14 cellular contexts compared by ENCODE assay signal in genomic region chr1:50700226-50701020, GRCh38.
DNase-seq lines count a peak whose midpoint lies in the region; TF ChIP-seq lines count a peak whose summit lies in the region.
"Had no signal": no experiment of that assay in that cellular context is flagged by ENCODE, and none has a peak within 500 bp of the region (broad histone marks: within the 10 kb centered on the region; RNA-seq: fewer than 3 reads in every experiment).

No MANE protein-coding gene starts in this region.

- H2AK5ac ChIP-seq in neuronal stem cell (ENCODE audit: low read depth, low read length): no peak overlapping the region

- H3K27me3 ChIP-seq in neuronal stem cell (ENCODE audit: control insufficient read depth in 3 of 3, insufficient read depth in 3 of 3, low read depth in 1 of 3, low read length in 3 of 3) (no peaks in the 10 kb centered on the region), ovary (no peaks in the 10 kb centered on the region), vagina (no peaks in the 10 kb centered on the region)
- H3K27me3 ChIP-seq: ascending aorta; BLaER1 treated with 17β-estradiol and CSF1 and Interleukin-3, amounts not matched to agents 10 nM and 100 nM; gastrocnemius medialis had no signal

- no peak overlapping the region for H2BK15ac ChIP-seq in neuronal stem cell (ENCODE audit: low read length)

- H3K9ac ChIP-seq in neuronal stem cell (ENCODE audit: low read depth, low read length, poor library complexity): no peak overlapping the region
- H3K9ac ChIP-seq: BLaER1 treated with 17β-estradiol and CSF1 and Interleukin-3, amounts not matched to agents 10 nM and 100 nM had no signal

- TF ChIP-seq EP300 in ovary (IDR thresholded peaks at IDR 0.05): no peak

- H4K8ac ChIP-seq in neuronal stem cell (ENCODE audit: low read depth, low read length): no peak overlapping the region

- H3K27ac ChIP-seq in neuronal stem cell (replicated peaks; ENCODE audit: low read length): peak overlapping the region; percentile 90
- no peak overlapping the region for H3K27ac ChIP-seq in ovary
- no peak overlapping the region for H3K27ac ChIP-seq in vagina
- H3K27ac ChIP-seq: ascending aorta; BLaER1 treated with 17β-estradiol and CSF1 and Interleukin-3, amounts not matched to agents 10 nM and 100 nM; gastrocnemius medialis had no signal

- H2BK12ac ChIP-seq in neuronal stem cell (ENCODE audit: low read length): no peak overlapping the region

- H3K23ac ChIP-seq in neuronal stem cell (ENCODE audit: low read depth, low read length, poor library complexity): no peak overlapping the region

- H3K36me3 ChIP-seq in neuronal stem cell (replicated peaks in 1 of 2; ENCODE audit: control insufficient read depth in 2 of 2, insufficient read depth in 2 of 2, low read length in 2 of 2) (no peaks in the 10 kb centered on the region), ovary (no peaks in the 10 kb centered on the region), vagina (no peaks in the 10 kb centered on the region)
- H3K36me3 ChIP-seq: ascending aorta, gastrocnemius medialis had no signal

- no peak overlapping the region for H4K91ac ChIP-seq in neuronal stem cell (ENCODE audit: low read depth, low read length, poor library complexity)

- DNase-seq in NCI-H1092 treated with DMSO at 0.1 percent for 48 hours (lab: John Stamatoyannopoulos, UW) (peak; percentile 91), NCI-H345 (lab: John Stamatoyannopoulos, UW) (peak; percentile 88), cerebellum (ENCODE audit: low spot score) (peak; percentile 20), neuronal stem cell (ENCODE audit: low spot score) (peak; percentile 69), ovary (no peak), dermis blood vessel endothelial cell (no peak), vagina (ENCODE audit: extremely low spot score in 2 of 2) (no peak)
- DNase-seq in activated effector memory CD4-positive, alpha-beta T cell treated with anti-CD3 and anti-CD28 coated beads, Interleukin-2, amount 50 U/mL, for 16 hours: no peak
- DNase-seq: activated CD4-positive, alpha-beta T cell treated with anti-CD3 and anti-CD28 coated beads, Interleukin-2, amount 10 ng/mL, durations not matched to agents 24 days and 14 days; activated T-cell treated with anti-CD3 and anti-CD28 coated beads, Interleukin-2, amount 50 U/mL, for 4 hours; gastrocnemius medialis; natural killer cell had no signal

- peak overlapping the region; percentile 53 for H2AFZ ChIP-seq in neuronal stem cell (ENCODE audit: low read length)

- no peak overlapping the region for H3K4ac ChIP-seq in neuronal stem cell (ENCODE audit: low read length)

- TF ChIP-seq POLR2A in ovary (IDR thresholded peaks at IDR 0.05) (no peak), vagina (IDR thresholded peaks at IDR 0.05) (no peak)

- H3K4me3 ChIP-seq in neuronal stem cell (ENCODE audit: low read length in 2 of 2) (no peak overlapping the region), ovary (no peak overlapping the region), vagina (no peak overlapping the region)
- H3K4me3 ChIP-seq: ascending aorta; BLaER1 treated with 17β-estradiol and CSF1 and Interleukin-3, amounts not matched to agents 10 nM and 100 nM; gastrocnemius medialis had no signal

- no CpG with 5 or more reads among the region's 5 CpGs for WGBS in neuronal stem cell (ENCODE audit: extremely low coverage in 2 of 2, insufficient read length in 2 of 2, insufficient replicate concordance in 1 of 2), 2 donors
- 82 to 86% (median 86%) methylated on average over 5 of the region's 5 CpGs for WGBS in ovary, 3 donors

- intact Hi-C loops in ovary (cut with DNase I) (loop anchor here in 1 of 4 donors (10.0 kb wide), 1 partner anchor 56 kb away; no protein-coding TSS in a partner anchor), vagina (cut with DNase I) (no loop called here)

- no peak overlapping the region for H3K14ac ChIP-seq in neuronal stem cell (ENCODE audit: low read length)

- TF ChIP-seq CTCF in ovary (IDR thresholded peaks at IDR 0.05): no peak
- no peak for TF ChIP-seq CTCF in vagina (IDR thresholded peaks at IDR 0.05)

- peaks cover 1 to 8% of the 10 kb centered on the region in 2 donors for H3K4me1 ChIP-seq in neuronal stem cell (ENCODE audit: control insufficient read depth in 2 of 2, insufficient read depth in 1 of 2, low read depth in 1 of 2, low read length in 2 of 2)
- peaks cover 3% of the 10 kb centered on the region for H3K4me1 ChIP-seq in ovary (ENCODE audit: insufficient read depth)
- H3K4me1 ChIP-seq in vagina: peaks cover 6% of the 10 kb centered on the region
- H3K4me1 ChIP-seq: BLaER1 treated with 17β-estradiol and CSF1 and Interleukin-3, amounts not matched to agents 10 nM and 100 nM had no signal

- H3K79me1 ChIP-seq in neuronal stem cell (ENCODE audit: low read depth, low read length): no peaks in the 10 kb centered on the region

- H3K9me3 ChIP-seq in neuronal stem cell (replicated peaks in 1 of 2; ENCODE audit: control insufficient read depth in 2 of 2, insufficient read depth in 1 of 2, low read depth in 1 of 2, low read length in 2 of 2) (no peaks in the 10 kb centered on the region), ovary (no peaks in the 10 kb centered on the region), vagina (no peaks in the 10 kb centered on the region)
- H3K9me3 ChIP-seq: ascending aorta; BLaER1 treated with 17β-estradiol and CSF1 and Interleukin-3, amounts not matched to agents 10 nM and 100 nM; gastrocnemius medialis had no signal

- no peak overlapping the region for H2BK120ac ChIP-seq in neuronal stem cell (ENCODE audit: low read depth, low read length)

- H2BK5ac ChIP-seq in neuronal stem cell (ENCODE audit: low read length): no peak overlapping the region

- no peak overlapping the region for H3K4me2 ChIP-seq in neuronal stem cell (ENCODE audit: insufficient read depth, low read length, poor library complexity, severe bottlenecking)
- H3K4me2 ChIP-seq: BLaER1 treated with 17β-estradiol and CSF1 and Interleukin-3, amounts not matched to agents 10 nM and 100 nM had no signal

- H3K18ac ChIP-seq in neuronal stem cell (ENCODE audit: low read length): no peak overlapping the region

Comparison
In these comparisons a context has a peak if more than half of its experiments do, and no peak if none do; other contexts are left out.
1. DNase-seq: peak in NCI-H1092 treated with DMSO at 0.1 percent for 48 hours (single experiment), NCI-H345 (single experiment), cerebellum (single experiment) and neuronal stem cell (single experiment); none in ovary (0 of 5), activated effector memory CD4-positive, alpha-beta T cell treated with anti-CD3 and anti-CD28 coated beads, Interleukin-2, amount 50 U/mL, for 16 hours (single experiment), dermis blood vessel endothelial cell (single experiment) and vagina (0 of 2).